ENCODE assay signal across 1 cellular context in genomic region chr3:183161552-183162345, GRCh38.
TF ChIP-seq lines count a peak whose summit lies in the region.

No MANE protein-coding gene starts in this region.

TF ChIP-seq in K562, 482 proteins besides CTCF, POLR2A, EP300 and RAD21 (continued from another document):
- no peak for TF ChIP-seq TFAP4 (CRISPR knock-in tag; IDR thresholded peaks at IDR 0.05; ENCODE audit: borderline replicate concordance)
- TF ChIP-seq BMI1 (IDR thresholded peaks at IDR 0.05; ENCODE audit: low read length): no peak
- no peak for TF ChIP-seq ZNF3 (CRISPR knock-in tag; IDR thresholded peaks at IDR 0.05)
- TF ChIP-seq HNRNPLL (IDR thresholded peaks at IDR 0.05; ENCODE audit: low read depth, low read length, poor library complexity, severe bottlenecking): no peak
- no peak for TF ChIP-seq MAFK (IDR thresholded peaks at IDR 0.05; ENCODE audit: low read length)
- no peak for TF ChIP-seq ETV5 (CRISPR knock-in tag; IDR thresholded peaks at IDR 0.05; ENCODE audit: low read depth)
- TF ChIP-seq, protein P1, sequence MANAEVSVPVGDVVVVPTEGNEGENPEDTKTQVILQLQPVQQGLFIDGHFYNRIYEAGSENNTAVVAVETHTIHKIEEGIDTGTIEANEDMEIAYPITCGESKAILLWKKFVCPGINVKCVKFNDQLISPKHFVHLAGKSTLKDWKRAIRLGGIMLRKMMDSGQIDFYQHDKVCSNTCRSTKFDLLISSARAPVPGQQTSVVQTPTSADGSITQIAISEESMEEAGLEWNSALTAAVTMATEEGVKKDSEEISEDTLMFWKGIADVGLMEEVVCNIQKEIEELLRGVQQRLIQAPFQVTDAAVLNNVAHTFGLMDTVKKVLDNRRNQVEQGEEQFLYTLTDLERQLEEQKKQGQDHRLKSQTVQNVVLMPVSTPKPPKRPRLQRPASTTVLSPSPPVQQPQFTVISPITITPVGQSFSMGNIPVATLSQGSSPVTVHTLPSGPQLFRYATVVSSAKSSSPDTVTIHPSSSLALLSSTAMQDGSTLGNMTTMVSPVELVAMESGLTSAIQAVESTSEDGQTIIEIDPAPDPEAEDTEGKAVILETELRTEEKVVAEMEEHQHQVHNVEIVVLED (CRISPR knock-in tag; IDR thresholded peaks at IDR 0.05): no peak
- no peak for TF ChIP-seq HEY1 (CRISPR knock-in tag; IDR thresholded peaks at IDR 0.05; ENCODE audit: borderline replicate concordance)
- TF ChIP-seq ZNF224 (CRISPR knock-in tag; IDR thresholded peaks at IDR 0.05): no peak
- TF ChIP-seq, protein P2, sequence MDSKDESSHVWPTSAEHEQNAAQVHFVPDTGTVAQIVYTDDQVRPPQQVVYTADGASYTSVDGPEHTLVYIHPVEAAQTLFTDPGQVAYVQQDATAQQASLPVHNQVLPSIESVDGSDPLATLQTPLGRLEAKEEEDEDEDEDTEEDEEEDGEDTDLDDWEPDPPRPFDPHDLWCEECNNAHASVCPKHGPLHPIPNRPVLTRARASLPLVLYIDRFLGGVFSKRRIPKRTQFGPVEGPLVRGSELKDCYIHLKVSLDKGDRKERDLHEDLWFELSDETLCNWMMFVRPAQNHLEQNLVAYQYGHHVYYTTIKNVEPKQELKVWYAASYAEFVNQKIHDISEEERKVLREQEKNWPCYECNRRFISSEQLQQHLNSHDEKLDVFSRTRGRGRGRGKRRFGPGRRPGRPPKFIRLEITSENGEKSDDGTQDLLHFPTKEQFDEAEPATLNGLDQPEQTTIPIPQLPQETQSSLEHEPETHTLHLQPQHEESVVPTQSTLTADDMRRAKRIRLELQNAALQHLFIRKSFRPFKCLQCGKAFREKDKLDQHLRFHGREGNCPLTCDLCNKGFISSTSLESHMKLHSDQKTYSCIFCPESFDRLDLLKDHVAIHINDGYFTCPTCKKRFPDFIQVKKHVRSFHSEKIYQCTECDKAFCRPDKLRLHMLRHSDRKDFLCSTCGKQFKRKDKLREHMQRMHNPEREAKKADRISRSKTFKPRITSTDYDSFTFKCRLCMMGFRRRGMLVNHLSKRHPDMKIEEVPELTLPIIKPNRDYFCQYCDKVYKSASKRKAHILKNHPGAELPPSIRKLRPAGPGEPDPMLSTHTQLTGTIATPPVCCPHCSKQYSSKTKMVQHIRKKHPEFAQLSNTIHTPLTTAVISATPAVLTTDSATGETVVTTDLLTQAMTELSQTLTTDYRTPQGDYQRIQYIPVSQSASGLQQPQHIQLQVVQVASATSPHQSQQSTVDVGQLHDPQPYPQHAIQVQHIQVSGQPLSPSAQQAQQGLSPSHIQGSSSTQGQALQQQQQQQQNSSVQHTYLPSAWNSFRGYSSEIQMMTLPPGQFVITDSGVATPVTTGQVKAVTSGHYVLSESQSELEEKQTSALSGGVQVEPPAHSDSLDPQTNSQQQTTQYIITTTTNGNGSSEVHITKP (IDR thresholded peaks at IDR 0.05; ENCODE audit: partially characterized antibody): peak; percentile 36
- TF ChIP-seq FOXP1 (CRISPR knock-in tag; IDR thresholded peaks at IDR 0.05): peak; percentile 56; the same call in 1 of the 2 replicates
- TF ChIP-seq SPI1 (IDR thresholded peaks at IDR 0.05; ENCODE audit: borderline replicate concordance, low read depth, low read length): 0 out of 2 replicates have a peak, but pooled peaks have one; percentile 23
- no peak for TF ChIP-seq CCAR2 (IDR thresholded peaks at IDR 0.05; ENCODE audit: low read depth, low read length)
